In the genomic region with DNA sequence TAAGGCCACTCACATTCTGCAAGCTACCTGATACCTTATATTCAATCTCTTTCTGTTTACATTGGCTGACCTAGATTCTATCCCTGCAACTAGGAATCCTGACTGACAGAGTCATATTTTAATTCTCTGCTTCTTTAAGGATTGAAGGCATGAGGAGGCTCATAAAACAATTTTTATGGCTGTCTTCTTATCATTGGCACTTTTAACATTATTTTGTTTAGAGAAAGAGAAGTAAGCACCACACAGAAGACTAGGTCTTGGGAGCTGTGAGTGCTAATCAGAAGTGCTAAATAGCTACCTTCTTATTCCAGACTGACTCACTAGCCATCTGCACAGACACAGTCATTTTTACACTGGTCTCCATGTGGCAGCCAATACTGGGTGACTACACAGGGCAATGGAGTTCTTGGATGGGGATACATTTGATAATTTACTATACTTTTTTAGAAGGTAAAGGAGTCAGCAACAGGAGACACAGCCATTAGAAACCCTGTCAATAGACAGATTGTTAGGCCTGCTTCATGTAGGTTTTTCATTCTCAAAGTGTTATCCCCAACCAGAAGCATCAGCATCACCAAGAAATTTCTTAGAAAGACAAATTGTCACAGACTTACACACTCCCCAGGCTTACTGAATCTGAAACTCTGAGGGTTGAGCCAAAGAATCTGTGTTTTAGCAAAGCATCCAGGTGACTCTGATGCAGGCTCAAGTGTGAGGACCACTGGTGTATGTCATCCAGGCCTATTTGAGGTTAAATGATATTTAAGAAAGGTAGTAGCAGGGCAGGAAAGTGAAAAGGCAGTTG, we compare ENCODE assay signal across 3 cellular contexts.
TF ChIP-seq lines count a peak whose summit lies in the region.

No MANE protein-coding gene starts in this region.

TF ChIP-seq in SK-N-SH, 30 proteins besides CTCF, POLR2A, EP300 and RAD21 (continues in another document):
- TF ChIP-seq JUND (IDR thresholded peaks at IDR 0.05) (no peak), TCF12 (IDR thresholded peaks at IDR 0.05) (no peak), RFX5 (IDR thresholded peaks at IDR 0.05; ENCODE audit: low read length) (no peak), MEF2A (IDR thresholded peaks at IDR 0.05; ENCODE audit: borderline replicate concordance, low read depth) (no peak), NRF1 (IDR thresholded peaks at IDR 0.05; ENCODE audit: low read depth, low read length) (no peak), RCOR1 (IDR thresholded peaks at IDR 0.05; ENCODE audit: low read length) (no peak), CHD2 (IDR thresholded peaks at IDR 0.05; ENCODE audit: low read length, partially characterized antibody) (no peak), SIN3A (IDR thresholded peaks at IDR 0.05; ENCODE audit: borderline replicate concordance, low read depth, low read length) (no peak), NFIC (IDR thresholded peaks at IDR 0.05; ENCODE audit: borderline replicate concordance) (no peak), MXI1 (IDR thresholded peaks at IDR 0.05; ENCODE audit: low read depth, low read length) (no peak), FOSL2 (IDR thresholded peaks at IDR 0.05; ENCODE audit: borderline replicate concordance, low read depth) (no peak)
- TF ChIP-seq, protein P1, sequence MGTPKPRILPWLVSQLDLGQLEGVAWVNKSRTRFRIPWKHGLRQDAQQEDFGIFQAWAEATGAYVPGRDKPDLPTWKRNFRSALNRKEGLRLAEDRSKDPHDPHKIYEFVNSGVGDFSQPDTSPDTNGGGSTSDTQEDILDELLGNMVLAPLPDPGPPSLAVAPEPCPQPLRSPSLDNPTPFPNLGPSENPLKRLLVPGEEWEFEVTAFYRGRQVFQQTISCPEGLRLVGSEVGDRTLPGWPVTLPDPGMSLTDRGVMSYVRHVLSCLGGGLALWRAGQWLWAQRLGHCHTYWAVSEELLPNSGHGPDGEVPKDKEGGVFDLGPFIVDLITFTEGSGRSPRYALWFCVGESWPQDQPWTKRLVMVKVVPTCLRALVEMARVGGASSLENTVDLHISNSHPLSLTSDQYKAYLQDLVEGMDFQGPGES (IDR thresholded peaks at IDR 0.05; ENCODE audit: low read depth, low read length), result no peak
- TF ChIP-seq, protein P2, sequence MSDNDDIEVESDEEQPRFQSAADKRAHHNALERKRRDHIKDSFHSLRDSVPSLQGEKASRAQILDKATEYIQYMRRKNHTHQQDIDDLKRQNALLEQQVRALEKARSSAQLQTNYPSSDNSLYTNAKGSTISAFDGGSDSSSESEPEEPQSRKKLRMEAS (IDR thresholded peaks at IDR 0.05; ENCODE audit: low read depth), result no peak
- TF ChIP-seq, protein P3, sequence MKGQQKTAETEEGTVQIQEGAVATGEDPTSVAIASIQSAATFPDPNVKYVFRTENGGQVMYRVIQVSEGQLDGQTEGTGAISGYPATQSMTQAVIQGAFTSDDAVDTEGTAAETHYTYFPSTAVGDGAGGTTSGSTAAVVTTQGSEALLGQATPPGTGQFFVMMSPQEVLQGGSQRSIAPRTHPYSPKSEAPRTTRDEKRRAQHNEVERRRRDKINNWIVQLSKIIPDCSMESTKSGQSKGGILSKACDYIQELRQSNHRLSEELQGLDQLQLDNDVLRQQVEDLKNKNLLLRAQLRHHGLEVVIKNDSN (IDR thresholded peaks at IDR 0.05; ENCODE audit: borderline replicate concordance, low read depth), result no peak
- TF ChIP-seq, protein P4, sequence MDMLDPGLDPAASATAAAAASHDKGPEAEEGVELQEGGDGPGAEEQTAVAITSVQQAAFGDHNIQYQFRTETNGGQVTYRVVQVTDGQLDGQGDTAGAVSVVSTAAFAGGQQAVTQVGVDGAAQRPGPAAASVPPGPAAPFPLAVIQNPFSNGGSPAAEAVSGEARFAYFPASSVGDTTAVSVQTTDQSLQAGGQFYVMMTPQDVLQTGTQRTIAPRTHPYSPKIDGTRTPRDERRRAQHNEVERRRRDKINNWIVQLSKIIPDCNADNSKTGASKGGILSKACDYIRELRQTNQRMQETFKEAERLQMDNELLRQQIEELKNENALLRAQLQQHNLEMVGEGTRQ (IDR thresholded peaks at IDR 0.05; ENCODE audit: borderline replicate concordance, low read depth, low read length), result no peak

TF ChIP-seq in SK-N-SH treated with all-trans-retinoic acid at 6 μM for 48 hours, 23 proteins besides CTCF, POLR2A, EP300 and RAD21:
- TF ChIP-seq, protein P5, sequence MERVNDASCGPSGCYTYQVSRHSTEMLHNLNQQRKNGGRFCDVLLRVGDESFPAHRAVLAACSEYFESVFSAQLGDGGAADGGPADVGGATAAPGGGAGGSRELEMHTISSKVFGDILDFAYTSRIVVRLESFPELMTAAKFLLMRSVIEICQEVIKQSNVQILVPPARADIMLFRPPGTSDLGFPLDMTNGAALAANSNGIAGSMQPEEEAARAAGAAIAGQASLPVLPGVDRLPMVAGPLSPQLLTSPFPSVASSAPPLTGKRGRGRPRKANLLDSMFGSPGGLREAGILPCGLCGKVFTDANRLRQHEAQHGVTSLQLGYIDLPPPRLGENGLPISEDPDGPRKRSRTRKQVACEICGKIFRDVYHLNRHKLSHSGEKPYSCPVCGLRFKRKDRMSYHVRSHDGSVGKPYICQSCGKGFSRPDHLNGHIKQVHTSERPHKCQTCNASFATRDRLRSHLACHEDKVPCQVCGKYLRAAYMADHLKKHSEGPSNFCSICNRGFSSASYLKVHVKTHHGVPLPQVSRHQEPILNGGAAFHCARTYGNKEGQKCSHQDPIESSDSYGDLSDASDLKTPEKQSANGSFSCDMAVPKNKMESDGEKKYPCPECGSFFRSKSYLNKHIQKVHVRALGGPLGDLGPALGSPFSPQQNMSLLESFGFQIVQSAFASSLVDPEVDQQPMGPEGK (CRISPR knock-in tag; IDR thresholded peaks at IDR 0.05; ENCODE audit: borderline replicate concordance), result no peak
- TF ChIP-seq ZC3H10 (CRISPR knock-in tag; IDR thresholded peaks at IDR 0.05) (no peak), SNAI2 (CRISPR knock-in tag; IDR thresholded peaks at IDR 0.05) (no peak)

TF ChIP-seq in HEK293, 187 proteins besides CTCF, POLR2A, EP300 and RAD21:
- TF ChIP-seq, protein P6, sequence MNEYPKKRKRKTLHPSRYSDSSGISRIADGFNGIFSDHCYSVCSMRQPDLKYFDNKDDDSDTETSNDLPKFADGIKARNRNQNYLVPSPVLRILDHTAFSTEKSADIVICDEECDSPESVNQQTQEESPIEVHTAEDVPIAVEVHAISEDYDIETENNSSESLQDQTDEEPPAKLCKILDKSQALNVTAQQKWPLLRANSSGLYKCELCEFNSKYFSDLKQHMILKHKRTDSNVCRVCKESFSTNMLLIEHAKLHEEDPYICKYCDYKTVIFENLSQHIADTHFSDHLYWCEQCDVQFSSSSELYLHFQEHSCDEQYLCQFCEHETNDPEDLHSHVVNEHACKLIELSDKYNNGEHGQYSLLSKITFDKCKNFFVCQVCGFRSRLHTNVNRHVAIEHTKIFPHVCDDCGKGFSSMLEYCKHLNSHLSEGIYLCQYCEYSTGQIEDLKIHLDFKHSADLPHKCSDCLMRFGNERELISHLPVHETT (tag by site-specific recombination; IDR thresholded peaks at IDR 0.05), result no peak
- TF ChIP-seq ZSCAN16 (tag by site-specific recombination; IDR thresholded peaks at IDR 0.05) (peak; percentile 98), GFI1B (tag by site-specific recombination; IDR thresholded peaks at IDR 0.05) (peak; percentile 88), MZF1 (tag by site-specific recombination; IDR thresholded peaks at IDR 0.05; ENCODE audit: borderline replicate concordance) (peak; percentile 50; the same call in 1 of the 2 replicates), KLF8 (tag by site-specific recombination; IDR thresholded peaks at IDR 0.05) (0 out of 2 replicates have a peak, but pooled peaks have one; percentile 28), ZNF561 (tag by site-specific recombination; IDR thresholded peaks at IDR 0.05; ENCODE audit: borderline replicate concordance) (0 out of 2 replicates have a peak, but pooled peaks have one; percentile 29), ZXDB (tag by site-specific recombination; IDR thresholded peaks at IDR 0.05) (peak; percentile 80), OVOL3 (tag by site-specific recombination; IDR thresholded peaks at IDR 0.05) (peak; percentile 76), ZNF843 (tag by site-specific recombination; IDR thresholded peaks at IDR 0.05) (peak; percentile 90), ZSCAN30 (tag by site-specific recombination; IDR thresholded peaks at IDR 0.05) (peak; percentile 34; the same call in 1 of the 2 replicates), ZNF19 (tag by site-specific recombination; IDR thresholded peaks at IDR 0.05; ENCODE audit: low read depth) (peak; percentile 11; the same call in 1 of the 2 replicates), ZNF514 (tag by site-specific recombination; IDR thresholded peaks at IDR 0.05) (no peak), ZBTB48 (tag by site-specific recombination; IDR thresholded peaks at IDR 0.05) (no peak), BCL11A (tag by site-specific recombination; IDR thresholded peaks at IDR 0.05; ENCODE audit: low read depth) (0 out of 2 replicates have a peak, but pooled peaks have one; percentile 48), IKZF3 (tag by site-specific recombination; IDR thresholded peaks at IDR 0.05) (no peak; the same call in 1 of the 2 replicates), OSR2 (tag by site-specific recombination; IDR thresholded peaks at IDR 0.05) (peak; percentile 87), ZNF266 (tag by site-specific recombination; IDR thresholded peaks at IDR 0.05; ENCODE audit: low read depth) (peak; percentile 49; the same call in 1 of the 2 replicates), YY2 (tag by site-specific recombination; IDR thresholded peaks at IDR 0.05) (no peak), GLIS1 (tag by site-specific recombination; IDR thresholded peaks at IDR 0.05) (peak; percentile 39), ZFP3 (tag by site-specific recombination; IDR thresholded peaks at IDR 0.05; ENCODE audit: low read depth) (no peak), ZNF133 (tag by site-specific recombination; IDR thresholded peaks at IDR 0.05) (no peak), SP7 (tag by site-specific recombination; IDR thresholded peaks at IDR 0.05) (peak; percentile 82), ZBTB17 (tag by site-specific recombination; IDR thresholded peaks at IDR 0.05) (peak; percentile 42; the same call in 1 of the 2 replicates), KLF16 (tag by site-specific recombination; IDR thresholded peaks at IDR 0.05) (no peak), FEZF1 (tag by site-specific recombination; IDR thresholded peaks at IDR 0.05) (peak; percentile 79), ZNF416 (tag by site-specific recombination; IDR thresholded peaks at IDR 0.05) (no peak)
- TF ChIP-seq, protein P7, sequence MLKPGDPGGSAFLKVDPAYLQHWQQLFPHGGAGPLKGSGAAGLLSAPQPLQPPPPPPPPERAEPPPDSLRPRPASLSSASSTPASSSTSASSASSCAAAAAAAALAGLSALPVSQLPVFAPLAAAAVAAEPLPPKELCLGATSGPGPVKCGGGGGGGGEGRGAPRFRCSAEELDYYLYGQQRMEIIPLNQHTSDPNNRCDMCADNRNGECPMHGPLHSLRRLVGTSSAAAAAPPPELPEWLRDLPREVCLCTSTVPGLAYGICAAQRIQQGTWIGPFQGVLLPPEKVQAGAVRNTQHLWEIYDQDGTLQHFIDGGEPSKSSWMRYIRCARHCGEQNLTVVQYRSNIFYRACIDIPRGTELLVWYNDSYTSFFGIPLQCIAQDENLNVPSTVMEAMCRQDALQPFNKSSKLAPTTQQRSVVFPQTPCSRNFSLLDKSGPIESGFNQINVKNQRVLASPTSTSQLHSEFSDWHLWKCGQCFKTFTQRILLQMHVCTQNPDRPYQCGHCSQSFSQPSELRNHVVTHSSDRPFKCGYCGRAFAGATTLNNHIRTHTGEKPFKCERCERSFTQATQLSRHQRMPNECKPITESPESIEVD (tag by site-specific recombination; IDR thresholded peaks at IDR 0.05), result peak; percentile 58
- TF ChIP-seq, protein P8, sequence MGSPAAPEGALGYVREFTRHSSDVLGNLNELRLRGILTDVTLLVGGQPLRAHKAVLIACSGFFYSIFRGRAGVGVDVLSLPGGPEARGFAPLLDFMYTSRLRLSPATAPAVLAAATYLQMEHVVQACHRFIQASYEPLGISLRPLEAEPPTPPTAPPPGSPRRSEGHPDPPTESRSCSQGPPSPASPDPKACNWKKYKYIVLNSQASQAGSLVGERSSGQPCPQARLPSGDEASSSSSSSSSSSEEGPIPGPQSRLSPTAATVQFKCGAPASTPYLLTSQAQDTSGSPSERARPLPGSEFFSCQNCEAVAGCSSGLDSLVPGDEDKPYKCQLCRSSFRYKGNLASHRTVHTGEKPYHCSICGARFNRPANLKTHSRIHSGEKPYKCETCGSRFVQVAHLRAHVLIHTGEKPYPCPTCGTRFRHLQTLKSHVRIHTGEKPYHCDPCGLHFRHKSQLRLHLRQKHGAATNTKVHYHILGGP (tag by site-specific recombination; IDR thresholded peaks at IDR 0.05), result peak; percentile 62
- TF ChIP-seq, protein P9, sequence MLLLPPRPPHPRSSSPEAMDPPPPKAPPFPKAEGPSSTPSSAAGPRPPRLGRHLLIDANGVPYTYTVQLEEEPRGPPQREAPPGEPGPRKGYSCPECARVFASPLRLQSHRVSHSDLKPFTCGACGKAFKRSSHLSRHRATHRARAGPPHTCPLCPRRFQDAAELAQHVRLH (tag by site-specific recombination; IDR thresholded peaks at IDR 0.05), result 0 out of 2 replicates have a peak, but pooled peaks have one; percentile 11
- TF ChIP-seq, protein P10, sequence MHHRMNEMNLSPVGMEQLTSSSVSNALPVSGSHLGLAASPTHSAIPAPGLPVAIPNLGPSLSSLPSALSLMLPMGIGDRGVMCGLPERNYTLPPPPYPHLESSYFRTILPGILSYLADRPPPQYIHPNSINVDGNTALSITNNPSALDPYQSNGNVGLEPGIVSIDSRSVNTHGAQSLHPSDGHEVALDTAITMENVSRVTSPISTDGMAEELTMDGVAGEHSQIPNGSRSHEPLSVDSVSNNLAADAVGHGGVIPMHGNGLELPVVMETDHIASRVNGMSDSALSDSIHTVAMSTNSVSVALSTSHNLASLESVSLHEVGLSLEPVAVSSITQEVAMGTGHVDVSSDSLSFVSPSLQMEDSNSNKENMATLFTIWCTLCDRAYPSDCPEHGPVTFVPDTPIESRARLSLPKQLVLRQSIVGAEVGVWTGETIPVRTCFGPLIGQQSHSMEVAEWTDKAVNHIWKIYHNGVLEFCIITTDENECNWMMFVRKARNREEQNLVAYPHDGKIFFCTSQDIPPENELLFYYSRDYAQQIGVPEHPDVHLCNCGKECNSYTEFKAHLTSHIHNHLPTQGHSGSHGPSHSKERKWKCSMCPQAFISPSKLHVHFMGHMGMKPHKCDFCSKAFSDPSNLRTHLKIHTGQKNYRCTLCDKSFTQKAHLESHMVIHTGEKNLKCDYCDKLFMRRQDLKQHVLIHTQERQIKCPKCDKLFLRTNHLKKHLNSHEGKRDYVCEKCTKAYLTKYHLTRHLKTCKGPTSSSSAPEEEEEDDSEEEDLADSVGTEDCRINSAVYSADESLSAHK (tag by site-specific recombination; IDR thresholded peaks at IDR 0.05), result 0 out of 2 replicates have a peak, but pooled peaks have one; percentile 24
